Comparison of ENCODE assay signal across 11 cellular contexts in genomic region chr9:34898846-34899245, GRCh38. TPM values are rescaled to one million over a fixed set of nuclear protein-coding genes. Genes with fewer than 3 reads are reported as not detected.
"Had no signal": no experiment of that assay in that cellular context is flagged by ENCODE, and none has a peak within 500 bp of the region (broad histone marks: within the 10 kb centered on the region; RNA-seq: fewer than 3 reads in every experiment).

No MANE protein-coding gene starts in this region.

- H3K4me3 ChIP-seq: cardiac muscle cell, mucosa of descending colon, right atrium auricular region, SJCRH30, transverse colon had no signal

- H3K27me3 ChIP-seq: right atrium auricular region, SJCRH30 had no signal

- FAIRE-seq: colon, endometrium had no signal

- H3K4me1 ChIP-seq: right atrium auricular region, SJCRH30, transverse colon had no signal

- H3K36me3 ChIP-seq: cardiac muscle cell, right atrium auricular region, SJCRH30, transverse colon had no signal

- H3K9me3 ChIP-seq: mucosa of descending colon, right atrium auricular region, SJCRH30, transverse colon had no signal

- H3K27ac ChIP-seq: cardiac muscle cell, right atrium auricular region, SJCRH30, transverse colon had no signal

RNA-seq across cellular contexts. Expression of gene PHF24, which starts 59.2 kb away (rescaled TPM):
- total RNA-seq: activated naive CD4-positive, alpha-beta T cell treated with anti-CD3 and anti-CD28 coated beads for 36 hours; left lobe of liver; lung microvascular endothelial cell; naive thymus-derived CD4-positive, alpha-beta T cell; SJCRH30 had no signal
